ENCODE assay signal across 20 cellular contexts in genomic region chr16:12177643-12178042, GRCh38.
DNase-seq lines count a peak whose midpoint lies in the region; ATAC-seq and TF ChIP-seq lines count a peak whose summit lies in the region.
"Had no signal": no experiment of that assay in that cellular context is flagged by ENCODE, and none has a peak within 500 bp of the region (broad histone marks: within the 10 kb centered on the region; RNA-seq: fewer than 3 reads in every experiment).

No MANE protein-coding gene starts in this region.

- H4K20me1 ChIP-seq in osteoblast (ENCODE audit: insufficient read depth, low read length) = peaks cover 3% of the 10 kb centered on the region
- no peaks in the 10 kb centered on the region for H4K20me1 ChIP-seq in smooth muscle cell (ENCODE audit: low read depth)

- DNase-seq in Right ventricle myocardium inferior (ENCODE audit: missing footprints) = peak; percentile 40
- no peak for DNase-seq in right cardiac atrium
- no peak for DNase-seq in osteoblast (ENCODE audit: insufficient read length, low spot score, missing footprints)
- DNase-seq in smooth muscle cell (lab: John Stamatoyannopoulos, UW; ENCODE audit: unreplicated experiment) = no peak
- no peak for DNase-seq in GM19238 (ENCODE audit: insufficient read length, low spot score)
- DNase-seq in stimulated activated CD4-positive, alpha-beta T cell treated with anti-CD3 and anti-CD28 coated beads, Interleukin-2, amount 100 ng/mL, for 24 hours = no peak
- no peak for DNase-seq in nucleus accumbens (lab: John Stamatoyannopoulos, UW)
- DNase-seq: ACHN, DMS53, GDM1, NCI-H1417, NCI-H1694 treated with DMSO at 0.1 percent for 48 hours, NCI-H526, SHP77 had no signal

- no peak overlapping the region for H3K4me3 ChIP-seq in right cardiac atrium (ENCODE audit: low read length)
- no peak overlapping the region for H3K4me3 ChIP-seq in gastroesophageal sphincter
- H3K4me3 ChIP-seq in osteoblast (ENCODE audit: insufficient read depth, low read length) = no peak overlapping the region
- H3K4me3 ChIP-seq in smooth muscle cell = no peak overlapping the region
- H3K4me3 ChIP-seq: K562, MG63, SK-N-MC had no signal

- H3K9ac ChIP-seq in smooth muscle cell (ENCODE audit: low read depth) = no peak overlapping the region

- WGBS in right cardiac atrium = 69% methylated on average over 5 of the region's 5 CpGs
- 67% methylated on average over 3 of the region's 5 CpGs; no CpG with 5 or more reads in 1 of the 2 donors for WGBS in gastroesophageal sphincter (ENCODE audit: low coverage in 1 of 2), 2 donors
- 66% methylated on average over 5 of the region's 5 CpGs for WGBS in smooth muscle cell (ENCODE audit: low lambda C conversion rate)

- intact Hi-C loops in Right ventricle myocardium inferior (cut with DNase I) = no loop called here
- intact Hi-C loops in right cardiac atrium (cut with DNase I) = no loop called here

- H3F3A ChIP-seq in smooth muscle cell (ENCODE audit: low read depth) = no peaks in the 10 kb centered on the region

- no peaks in the 10 kb centered on the region for H3K36me3 ChIP-seq in gastroesophageal sphincter
- H3K36me3 ChIP-seq in osteoblast (ENCODE audit: insufficient read depth, low read length) = no peaks in the 10 kb centered on the region
- no peaks in the 10 kb centered on the region for H3K36me3 ChIP-seq in smooth muscle cell (ENCODE audit: low read depth)
- H3K36me3 ChIP-seq: MG63 had no signal

- no peak for TF ChIP-seq EP300 in gastroesophageal sphincter (IDR thresholded peaks at IDR 0.05)

- no peaks in the 10 kb centered on the region for H3K4me1 ChIP-seq in right cardiac atrium (ENCODE audit: control insufficient read depth, insufficient read depth, low read length)
- H3K4me1 ChIP-seq in gastroesophageal sphincter = peaks cover 0 to 8% (median 0%) of the 10 kb centered on the region in 3 donors
- H3K4me1 ChIP-seq in osteoblast (ENCODE audit: insufficient read depth, low read length) = peaks cover 11% of the 10 kb centered on the region
- peaks cover 19% of the 10 kb centered on the region for H3K4me1 ChIP-seq in smooth muscle cell (ENCODE audit: low read depth)

- no peak for TF ChIP-seq POLR2A in gastroesophageal sphincter (IDR thresholded peaks at IDR 0.05)

- H2AFZ ChIP-seq in osteoblast (ENCODE audit: low read length) = no peak overlapping the region
- H2AFZ ChIP-seq in smooth muscle cell (ENCODE audit: low read depth) = no peak overlapping the region

- peak overlapping the region; percentile 44 for H3K4me2 ChIP-seq in osteoblast (ENCODE audit: insufficient read depth, low read length)
- peak overlapping the region; percentile 33 for H3K4me2 ChIP-seq in smooth muscle cell

- H3K9me3 ChIP-seq in right cardiac atrium (ENCODE audit: control insufficient read depth, low read length) = no peaks in the 10 kb centered on the region
- H3K9me3 ChIP-seq in gastroesophageal sphincter = no peaks in the 10 kb centered on the region
- H3K9me3 ChIP-seq in osteoblast (ENCODE audit: low read depth, low read length) = no peaks in the 10 kb centered on the region
- no peaks in the 10 kb centered on the region for H3K9me3 ChIP-seq in smooth muscle cell (replicated peaks; ENCODE audit: low read depth)
- H3K9me3 ChIP-seq: MG63 had no signal

- no peaks in the 10 kb centered on the region for H3K79me2 ChIP-seq in osteoblast (ENCODE audit: insufficient read depth, low read length)
- H3K79me2 ChIP-seq in smooth muscle cell (ENCODE audit: low read depth) = no peaks in the 10 kb centered on the region

- TF ChIP-seq CTCF in gastroesophageal sphincter (IDR thresholded peaks at IDR 0.05) (no peak), osteoblast (IDR thresholded peaks at IDR 0.05; ENCODE audit: extremely low read depth, low read depth, low read length) (no peak), smooth muscle cell (IDR thresholded peaks at IDR 0.05; ENCODE audit: borderline replicate concordance, insufficient read depth, poor library complexity, severe bottlenecking) (no peak)

- H3K27me3 ChIP-seq in right cardiac atrium (ENCODE audit: control insufficient read depth, insufficient read depth) = no peaks in the 10 kb centered on the region
- H3K27me3 ChIP-seq in gastroesophageal sphincter = no peaks in the 10 kb centered on the region
- H3K27me3 ChIP-seq in osteoblast (ENCODE audit: insufficient read depth, low read length) = no peaks in the 10 kb centered on the region
- H3K27me3 ChIP-seq in smooth muscle cell (ENCODE audit: low read depth) = no peaks in the 10 kb centered on the region
- H3K27me3 ChIP-seq: MG63 had no signal

- H3K27ac ChIP-seq in right cardiac atrium (ENCODE audit: low read length) (no peak overlapping the region), gastroesophageal sphincter (peak overlapping the region in 3 of 4 donors; percentile 43 to 65 (median 45)), osteoblast (ENCODE audit: low read depth, low read length) (no peak overlapping the region), smooth muscle cell (ENCODE audit: low read depth) (no peak overlapping the region)
- H3K27ac ChIP-seq: 22Rv1, C4-2B, SK-N-MC had no signal

- ATAC-seq in Right ventricle myocardium inferior (peak; percentile 16), right cardiac atrium (no peak), gastroesophageal sphincter (no peak)
- ATAC-seq: K562 had no signal

Comparison
In these comparisons a context has a peak if more than half of its experiments do, and no peak if none do; other contexts are left out.
1. H3K27ac ChIP-seq: peak in gastroesophageal sphincter (3 of 4); none in right cardiac atrium (single experiment), osteoblast (single experiment) and smooth muscle cell (single experiment).